Comparison of ENCODE assay signal across 12 cellular contexts in the genomic region with DNA sequence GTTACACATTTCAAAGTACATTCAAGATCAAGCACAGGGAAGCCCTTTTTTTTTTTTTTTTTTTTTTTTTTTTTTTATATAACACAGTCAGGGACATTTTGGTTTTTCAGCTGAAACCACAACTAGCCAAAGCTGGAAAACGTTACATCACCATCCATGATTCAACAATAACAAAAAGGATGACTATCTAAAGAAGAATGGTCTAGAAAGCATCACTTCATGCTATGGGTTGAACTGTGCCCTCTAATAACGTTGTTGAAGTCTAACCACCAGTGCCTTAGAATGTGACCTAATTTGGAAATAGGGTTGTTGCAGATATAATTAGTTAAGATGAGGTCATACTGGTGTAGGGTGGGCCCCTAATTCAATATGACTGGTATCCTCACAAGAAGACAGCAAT. TPM values are rescaled to one million over a fixed set of nuclear protein-coding genes. Genes with fewer than 3 reads are reported as not detected.
A peak's percentile ranks its signal among the peaks of the same experiment; 100 is the strongest.
DNase-seq lines count a peak whose midpoint lies in the region; ATAC-seq and TF ChIP-seq lines count a peak whose summit lies in the region.
"Had no signal": no experiment of that assay in that cellular context is flagged by ENCODE, and none has a peak within 500 bp of the region (broad histone marks: within the 10 kb centered on the region; RNA-seq: fewer than 3 reads in every experiment).

No MANE protein-coding gene starts in this region.

- no peak overlapping the region for H3K4me3 ChIP-seq in A673 (ENCODE audit: low read depth, low read length, poor library complexity, severe bottlenecking)

- no peak overlapping the region for H3K27ac ChIP-seq in A673 (ENCODE audit: low read depth, low read length, poor library complexity, severe bottlenecking)

- DNase-seq in AG08395 (ENCODE audit: low spot score) (peak; percentile 86), HFFc6 (peak; percentile 97), amniotic epithelial cell (ENCODE audit: low read depth) (peak; percentile 99), iris pigment epithelial cell (ENCODE audit: low read depth) (peak; percentile 99), A673 (ENCODE audit: low spot score) (no peak), cerebellum (ENCODE audit: low spot score) (no peak), iPS-NIHi7 (ENCODE audit: extremely low spot score) (no peak)
- DNase-seq: activated CD4-positive, CD25-positive, alpha-beta regulatory T cell; Caco-2; NCI-H187; small intestine had no signal

- H3K4me1 ChIP-seq in A673 (ENCODE audit: insufficient read depth, low read length, poor library complexity, severe bottlenecking): no peaks in the 10 kb centered on the region
- H3K4me1 ChIP-seq: Caco-2 had no signal

- H3K36me3 ChIP-seq in A673 (ENCODE audit: insufficient read depth, low read length, poor library complexity, severe bottlenecking): no peaks in the 10 kb centered on the region

- ATAC-seq in GM18502 (IDR thresholded peaks at IDR 0.05; ENCODE audit: poor library complexity, unreplicated experiment): no peak

- CTCF ChIA-PET in A673 (lab: Charles Lee): no interaction called here

- H3K9me3 Mint-ChIP-seq in HFFc6: peaks cover 8% of the 10 kb centered on the region

- intact Hi-C loops in A673 (cut with micrococcal nuclease; ENCODE audit: unreplicated experiment): no loop called here

- POLR2A ChIA-PET in A673 (lab: Charles Lee; ENCODE audit: low non-redundant PET): no interaction called here

- H3K9me3 ChIP-seq in A673 (ENCODE audit: low read depth, low read length, poor library complexity, severe bottlenecking): no peaks in the 10 kb centered on the region

- no TSS peak for BruUV-seq in A673 (replicated peaks; lab: Mats Ljungman, UMichigan)

- no peaks in the 10 kb centered on the region; the same call in 1 of the 2 replicates for H3K27me3 Mint-ChIP-seq in HFFc6 (ENCODE audit: insufficient read depth)

- no peak for TF ChIP-seq CTCF in HFFc6 (IDR thresholded peaks at IDR 0.05)
- no peak for TF ChIP-seq CTCF in A673 (conservative IDR thresholded peaks at IDR 0.05; ENCODE audit: low read depth, low read length)

- no peaks in the 10 kb centered on the region for H3K27me3 ChIP-seq in A673 (replicated peaks; ENCODE audit: insufficient read depth, low read depth, low read length, poor library complexity)

- H3K4me1 Mint-ChIP-seq in HFFc6 (ENCODE audit: low read depth): peaks cover 37% of the 10 kb centered on the region

- H3K27ac Mint-ChIP-seq in HFFc6: peak overlapping the region; percentile 92

- peaks cover 39% of the 10 kb centered on the region for H3K36me3 Mint-ChIP-seq in HFFc6 (ENCODE audit: low read depth)

- peak overlapping the region; percentile 80 for H3K4me3 Mint-ChIP-seq in HFFc6

RNA-seq across cellular contexts. Expression of a gene that starts 46.6 kb away (rescaled TPM):
- 10 to 100 TPM; 40.0 to 52.1 (median 48.4) TPM for total RNA-seq in HFFc6 (2021; fragmentation: NEBNext Ultra II Directional; extraction: Animal tissue kit (Norgen Biotek cat#: 25700))
- 52.4 and 58.6 TPM in 2 replicates for total RNA-seq in A673 (2021)
- total RNA-seq in cerebellum: 29.3 TPM

Comparison
In these comparisons a context has a peak if more than half of its experiments do, and no peak if none do; other contexts are left out.
1. DNase-seq: peak in AG08395 (single experiment), HFFc6 (single experiment), amniotic epithelial cell (single experiment) and iris pigment epithelial cell (single experiment); none in A673 (single experiment), cerebellum (single experiment) and iPS-NIHi7 (single experiment).